ENCODE assay signal across 11 cellular contexts in genomic region chr21:43343095-43343991, GRCh38.
DNase-seq lines count a peak whose midpoint lies in the region; ATAC-seq, FAIRE-seq and TF ChIP-seq lines count a peak whose summit lies in the region.
"Had no signal": no experiment of that assay in that cellular context is flagged by ENCODE, and none has a peak within 500 bp of the region (broad histone marks: within the 10 kb centered on the region; RNA-seq: fewer than 3 reads in every experiment).

No MANE protein-coding gene starts in this region.

- intact Hi-C loops in kidney (cut with DNase I), result no loop called here
- intact Hi-C loops in thyroid gland (cut with DNase I), result no loop called here
- intact Hi-C loops in sciatic nerve (cut with DNase I), result no loop called here

- DNase-seq in NCI-H774 (lab: John Stamatoyannopoulos, UW) (peak; percentile 72), kidney (peak; percentile 91), thyroid gland (peak; percentile 72 to 73), GM12891 (ENCODE audit: insufficient read length, low spot score) (no peak), sciatic nerve (ENCODE audit: low spot score) (no peak)
- DNase-seq in activated CD4-positive, alpha-beta T cell treated with anti-CD3 and anti-CD28 coated beads for 48 hours, result no peak
- DNase-seq: adrenal gland, NCI-H524 treated with DMSO at 0.1 percent for 48 hours had no signal

- no peaks in the 10 kb centered on the region for H3K9me3 ChIP-seq in kidney (ENCODE audit: control insufficient read depth in 1 of 2, low read length in 2 of 2)
- H3K9me3 ChIP-seq in thyroid gland, result no peaks in the 10 kb centered on the region
- H3K9me3 ChIP-seq: adrenal gland, neutrophil had no signal

- ATAC-seq in sciatic nerve, result no peak

- 7 to 68% methylated on average over 2 to 16 of the region's 26 CpGs for WGBS in thyroid gland, 2 donors

- TF ChIP-seq POLR2A in thyroid gland (IDR thresholded peaks at IDR 0.05) (peak in 1 of 2 donors; percentile 41), GM12891 (IDR thresholded peaks at IDR 0.05; ENCODE audit: low read depth, low read length) (no peak)

- H3K4me3 ChIP-seq in kidney (ENCODE audit: low read length in 2 of 2), result no peak overlapping the region
- no peak overlapping the region for H3K4me3 ChIP-seq in thyroid gland (replicated peaks in 1 of 3)
- H3K4me3 ChIP-seq: adrenal gland had no signal

- H3K36me3 ChIP-seq in kidney (ENCODE audit: control insufficient read depth in 1 of 2, insufficient read depth in 2 of 2, low read length in 2 of 2), result no peaks in the 10 kb centered on the region
- H3K36me3 ChIP-seq in thyroid gland, result no peaks in the 10 kb centered on the region
- H3K36me3 ChIP-seq: adrenal gland, neutrophil had no signal

- no peaks in the 10 kb centered on the region for H3K27me3 ChIP-seq in thyroid gland
- H3K27me3 ChIP-seq: adrenal gland had no signal

- TF ChIP-seq CTCF in kidney (IDR thresholded peaks at IDR 0.05; ENCODE audit: borderline replicate concordance, extremely low read depth, insufficient read depth), result no peak
- no peak for TF ChIP-seq CTCF in thyroid gland (IDR thresholded peaks at IDR 0.05)

- H3K27ac ChIP-seq in kidney (ENCODE audit: low read depth in 2 of 2, low read length in 2 of 2) (no peak overlapping the region), thyroid gland (peak overlapping the region in 2 of 3 donors; percentile 61 to 73)
- H3K27ac ChIP-seq: adrenal gland, neutrophil had no signal

- peak; percentile 36; the same call in 1 of the 2 replicates for TF ChIP-seq RAD21 in Ishikawa (IDR thresholded peaks at IDR 0.05; ENCODE audit: low read depth)

- H3K4me1 ChIP-seq in kidney (ENCODE audit: control insufficient read depth in 1 of 2, insufficient read depth in 1 of 2, low read depth in 1 of 2, low read length in 2 of 2) (peaks cover 9 to 19% of the 10 kb centered on the region in 2 donors), thyroid gland (peaks cover 6 to 19% of the 10 kb centered on the region in 2 donors)

- H3K9ac ChIP-seq in kidney (ENCODE audit: low read length in 2 of 2), result no peak overlapping the region

- no peak for FAIRE-seq in kidney (lab: Jason Lieb, UNC)
- FAIRE-seq in GM12891 (lab: Jason Lieb, UNC), result no peak
- FAIRE-seq: GM18507 had no signal

- no peak for TF ChIP-seq EP300 in Ishikawa (IDR thresholded peaks at IDR 0.05; ENCODE audit: borderline replicate concordance)

TF ChIP-seq in Ishikawa, 13 proteins besides CTCF, POLR2A, EP300 and RAD21:
- TF ChIP-seq, protein P1, sequence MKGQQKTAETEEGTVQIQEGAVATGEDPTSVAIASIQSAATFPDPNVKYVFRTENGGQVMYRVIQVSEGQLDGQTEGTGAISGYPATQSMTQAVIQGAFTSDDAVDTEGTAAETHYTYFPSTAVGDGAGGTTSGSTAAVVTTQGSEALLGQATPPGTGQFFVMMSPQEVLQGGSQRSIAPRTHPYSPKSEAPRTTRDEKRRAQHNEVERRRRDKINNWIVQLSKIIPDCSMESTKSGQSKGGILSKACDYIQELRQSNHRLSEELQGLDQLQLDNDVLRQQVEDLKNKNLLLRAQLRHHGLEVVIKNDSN (IDR thresholded peaks at IDR 0.05), result no peak
- TF ChIP-seq TAF1 (IDR thresholded peaks at IDR 0.05; ENCODE audit: low read depth), result no peak
- peak; percentile 60 for TF ChIP-seq TEAD4 (IDR thresholded peaks at IDR 0.05)

TF ChIP-seq in GM12891, 5 proteins besides CTCF, POLR2A, EP300 and RAD21:
- TF ChIP-seq PAX5 (IDR thresholded peaks at IDR 0.05; ENCODE audit: insufficient read depth, low read length, severe bottlenecking) (no peak), SPI1 (IDR thresholded peaks at IDR 0.05; ENCODE audit: low read depth, low read length) (no peak), POLR2AphosphoS5 (IDR thresholded peaks at IDR 0.05; ENCODE audit: low read depth, low read length) (no peak), TAF1 (IDR thresholded peaks at IDR 0.05; ENCODE audit: low read depth, low read length) (no peak), POU2F2 (IDR thresholded peaks at IDR 0.05; ENCODE audit: low read depth, low read length) (no peak)

Comparison
In these comparisons a context has a peak if more than half of its experiments do, and no peak if none do; other contexts are left out.
1. DNase-seq: peak in NCI-H774 (single experiment), kidney (single experiment) and thyroid gland (2 of 2); none in GM12891 (single experiment), activated CD4-positive, alpha-beta T cell treated with anti-CD3 and anti-CD28 coated beads for 48 hours (single experiment) and sciatic nerve (single experiment).
2. H3K27ac ChIP-seq: peak in thyroid gland (2 of 3); none in kidney (0 of 2).